In genomic region chr15:64566629-64567427, GRCh38 we compare ENCODE assay signal across 11 cellular contexts.
A peak's percentile ranks its signal among the peaks of the same experiment; 100 is the strongest.
DNase-seq lines count a peak whose midpoint lies in the region; ATAC-seq and TF ChIP-seq lines count a peak whose summit lies in the region.
"Had no signal": no experiment of that assay in that cellular context is flagged by ENCODE, and none has a peak within 500 bp of the region (broad histone marks: within the 10 kb centered on the region; RNA-seq: fewer than 3 reads in every experiment).

No MANE protein-coding gene starts in this region.

- no peak overlapping the region for H3K27ac ChIP-seq in Peyer's patch

- TF ChIP-seq CTCF in NB4 (IDR thresholded peaks at IDR 0.05; ENCODE audit: low read depth, low read length) = no peak
- TF ChIP-seq CTCF in osteocyte (IDR thresholded peaks at IDR 0.05) = no peak
- TF ChIP-seq CTCF in Peyer's patch (IDR thresholded peaks at IDR 0.05) = no peak

- H3K9me3 ChIP-seq in Peyer's patch = no peaks in the 10 kb centered on the region

- no peaks in the 10 kb centered on the region for H3K27me3 Mint-ChIP-seq in activated naive CD8-positive, alpha-beta T cell treated with anti-CD3 and anti-CD28 coated beads, Interleukin-2, amount 50 U/mL, for 24 hours
- H3K27me3 Mint-ChIP-seq in osteocyte (ENCODE audit: unreplicated experiment) = no peaks in the 10 kb centered on the region

- H3K27ac Mint-ChIP-seq in activated naive CD8-positive, alpha-beta T cell treated with anti-CD3 and anti-CD28 coated beads, Interleukin-2, amount 50 U/mL, for 24 hours = peak overlapping the region; percentile 43
- peak overlapping the region; percentile 39 for H3K27ac Mint-ChIP-seq in osteocyte (ENCODE audit: unreplicated experiment)

- H3K4me1 Mint-ChIP-seq in activated naive CD8-positive, alpha-beta T cell treated with anti-CD3 and anti-CD28 coated beads, Interleukin-2, amount 50 U/mL, for 24 hours = peaks cover 64% of the 10 kb centered on the region
- peaks cover 17% of the 10 kb centered on the region for H3K4me1 Mint-ChIP-seq in osteocyte (ENCODE audit: unreplicated experiment)

- H3K36me3 Mint-ChIP-seq in activated naive CD8-positive, alpha-beta T cell treated with anti-CD3 and anti-CD28 coated beads, Interleukin-2, amount 50 U/mL, for 24 hours (ENCODE audit: low read depth) = peaks cover 11% of the 10 kb centered on the region
- H3K36me3 Mint-ChIP-seq in osteocyte (ENCODE audit: unreplicated experiment) = peaks cover 13% of the 10 kb centered on the region

- TF ChIP-seq POLR2A in NB4 (IDR thresholded peaks at IDR 0.05; ENCODE audit: extremely low read depth, insufficient read length) (no peak), Peyer's patch (IDR thresholded peaks at IDR 0.05) (no peak)

- no peak overlapping the region for H3K4me3 ChIP-seq in NB4 (ENCODE audit: low read depth, low read length)
- H3K4me3 ChIP-seq in Peyer's patch = no peak overlapping the region

- H3K36me3 ChIP-seq in Peyer's patch = no peaks in the 10 kb centered on the region

- H3K4me3 Mint-ChIP-seq in activated naive CD8-positive, alpha-beta T cell treated with anti-CD3 and anti-CD28 coated beads, Interleukin-2, amount 50 U/mL, for 24 hours = no peak overlapping the region
- H3K4me3 Mint-ChIP-seq in osteocyte (ENCODE audit: unreplicated experiment) = no peak overlapping the region

- H3K9me3 Mint-ChIP-seq in activated naive CD8-positive, alpha-beta T cell treated with anti-CD3 and anti-CD28 coated beads, Interleukin-2, amount 50 U/mL, for 24 hours = no peaks in the 10 kb centered on the region
- no peaks in the 10 kb centered on the region for H3K9me3 Mint-ChIP-seq in osteocyte (ENCODE audit: unreplicated experiment)

- peaks cover 0 to 5% (median under 1%) of the 10 kb centered on the region in 4 donors for H3K4me1 ChIP-seq in Peyer's patch

- DNase-seq in NCI-H1417 (lab: John Stamatoyannopoulos, UW) (peak in 2 of 3 experiments; percentile 15 to 48), NCI-H1417 treated with DMSO at 0.1 percent for 48 hours (lab: John Stamatoyannopoulos, UW) (no peak), NB4 (ENCODE audit: low read depth) (peak; percentile 45), osteocyte (ENCODE audit: extremely low spot score, unreplicated experiment) (no peak), T1000 (lab: John Stamatoyannopoulos, UW) (no peak), Peyer's patch (no peak)
- DNase-seq in activated naive CD8-positive, alpha-beta T cell treated with anti-CD3 and anti-CD28 coated beads, Interleukin-2, amount 50 U/mL, for 24 hours = no peak
- DNase-seq: activated effector memory CD4-positive, alpha-beta T cell treated with Interleukin-2 at 50 U/mL for 16 hours; hypothalamus; NCI-H1436 treated with DMSO at 0.1 percent for 48 hours had no signal

- no peaks in the 10 kb centered on the region for H3K27me3 ChIP-seq in Peyer's patch

- peak; percentile 37 for ATAC-seq in activated naive CD8-positive, alpha-beta T cell treated with anti-CD3 and anti-CD28 coated beads, Interleukin-2, amount 50 U/mL, for 24 hours
- ATAC-seq in GM19328 (IDR thresholded peaks at IDR 0.05; ENCODE audit: unreplicated experiment) = no peak

Comparison
In these comparisons a context has a peak if more than half of its experiments do, and no peak if none do; other contexts are left out.
1. DNase-seq: peak in NCI-H1417 (2 of 3) and NB4 (single experiment); none in NCI-H1417 treated with DMSO at 0.1 percent for 48 hours (single experiment), activated naive CD8-positive, alpha-beta T cell treated with anti-CD3 and anti-CD28 coated beads, Interleukin-2, amount 50 U/mL, for 24 hours (single experiment), osteocyte (single experiment), T1000 (single experiment) and Peyer's patch (0 of 3).